Comparison of ENCODE assay signal across 8 cellular contexts in genomic region chr21:45542667-45543370, GRCh38. TPM values are rescaled to one million over a fixed set of nuclear protein-coding genes. Genes with fewer than 3 reads are reported as not detected.
DNase-seq lines count a peak whose midpoint lies in the region; ATAC-seq and TF ChIP-seq lines count a peak whose summit lies in the region.

No MANE protein-coding gene starts in this region.

- no peak for TF ChIP-seq CTCF in sigmoid colon (IDR thresholded peaks at IDR 0.05)

- no peak for TF ChIP-seq EP300 in sigmoid colon (IDR thresholded peaks at IDR 0.05)

- no peaks in the 10 kb centered on the region for H3K27me3 ChIP-seq in sigmoid colon

- DNase-seq in activated CD4-positive, alpha-beta T cell treated with anti-CD3 and anti-CD28 coated beads, Interleukin-2, amount 10 ng/mL, durations not matched to agents 24 days and 14 days = no peak
- DNase-seq in Right ventricle myocardium inferior (ENCODE audit: missing footprints) (peak; percentile 79), sigmoid colon (peak; percentile 74), COR-L47 (lab: John Stamatoyannopoulos, UW) (no peak), RKO (ENCODE audit: low spot score) (no peak), NCI-H226 (no peak)

- peak overlapping the region; percentile 58 for H3K27ac Mint-ChIP-seq in activated CD4-positive, alpha-beta T cell treated with anti-CD3 and anti-CD28 coated beads, Interleukin-2, amount 10 ng/mL, durations not matched to agents 24 days and 14 days

- peak; percentile 7 for ATAC-seq in GM21515 (IDR thresholded peaks at IDR 0.05; ENCODE audit: unreplicated experiment)
- ATAC-seq in Right ventricle myocardium inferior = no peak
- no peak for ATAC-seq in HG03025 (IDR thresholded peaks at IDR 0.05; ENCODE audit: low FRiP score, unreplicated experiment)

- no peaks in the 10 kb centered on the region for H3K36me3 ChIP-seq in sigmoid colon

- no peaks in the 10 kb centered on the region for H3K9me3 ChIP-seq in sigmoid colon

- H3K4me1 ChIP-seq in sigmoid colon = peaks cover 0 to 25% (median 19%) of the 10 kb centered on the region in 4 donors

- H3K27me3 Mint-ChIP-seq in activated CD4-positive, alpha-beta T cell treated with anti-CD3 and anti-CD28 coated beads, Interleukin-2, amount 10 ng/mL, durations not matched to agents 24 days and 14 days = no peaks in the 10 kb centered on the region

- H3K27ac ChIP-seq in sigmoid colon = peak overlapping the region; percentile 3 to 80 (median 74)

- H3K9me3 Mint-ChIP-seq in activated CD4-positive, alpha-beta T cell treated with anti-CD3 and anti-CD28 coated beads, Interleukin-2, amount 10 ng/mL, durations not matched to agents 24 days and 14 days = no peaks in the 10 kb centered on the region

- no peak for TF ChIP-seq POLR2A in sigmoid colon (IDR thresholded peaks at IDR 0.05)

- peak overlapping the region; percentile 61 for H3K4me3 Mint-ChIP-seq in activated CD4-positive, alpha-beta T cell treated with anti-CD3 and anti-CD28 coated beads, Interleukin-2, amount 10 ng/mL, durations not matched to agents 24 days and 14 days

- H3K4me1 Mint-ChIP-seq in activated CD4-positive, alpha-beta T cell treated with anti-CD3 and anti-CD28 coated beads, Interleukin-2, amount 10 ng/mL, durations not matched to agents 24 days and 14 days = peaks cover 13% of the 10 kb centered on the region

- H3K36me3 Mint-ChIP-seq in activated CD4-positive, alpha-beta T cell treated with anti-CD3 and anti-CD28 coated beads, Interleukin-2, amount 10 ng/mL, durations not matched to agents 24 days and 14 days (ENCODE audit: low read depth) = peaks cover 16% of the 10 kb centered on the region

- intact Hi-C loops in activated CD4-positive, alpha-beta T cell treated with anti-CD3 and anti-CD28 coated beads, Interleukin-2, amount 10 ng/mL, durations not matched to agents 24 days and 14 days (cut with micrococcal nuclease) = no loop called here
- intact Hi-C loops in Right ventricle myocardium inferior (cut with DNase I) (no loop called here), sigmoid colon (cut with DNase I) (loop anchor here (5.0 to 10.0 kb wide), 2 partner anchors 248 to 279 kb away; no protein-coding TSS in a partner anchor)

- WGBS in sigmoid colon, 2 donors = 14 to 22% methylated on average over 55 of the region's 55 CpGs

- H3K4me3 ChIP-seq in sigmoid colon = peak overlapping the region; percentile 54 to 89 (median 74)

RNA-seq across cellular contexts. Expression of gene SLC19A1, which starts 0.6 kb away (rescaled TPM):
- total RNA-seq in activated CD4-positive, alpha-beta T cell treated with anti-CD3 and anti-CD28 coated beads, Interleukin-2, amount 10 ng/mL, durations not matched to agents 24 days and 14 days = 100 and 102 TPM in 2 replicates
- 8.2 TPM for total RNA-seq in Right ventricle myocardium inferior
- total RNA-seq in sigmoid colon = 1 to 10 TPM; 2.1 to 6.4 (median 2.5) TPM
- polyA plus RNA-seq in sigmoid colon = 10 to 100 TPM in 1 of 3 donors, 1 to 10 TPM in 2; 1.8 to 10.7 (median 3.2) TPM

Comparison
In these comparisons a context has a peak if more than half of its experiments do, and no peak if none do; other contexts are left out.
1. DNase-seq: peak in Right ventricle myocardium inferior (single experiment) and sigmoid colon (single experiment); none in activated CD4-positive, alpha-beta T cell treated with anti-CD3 and anti-CD28 coated beads, Interleukin-2, amount 10 ng/mL, durations not matched to agents 24 days and 14 days (single experiment), COR-L47 (single experiment), RKO (single experiment) and NCI-H226 (single experiment).
2. RNA of gene SLC19A1, which starts 0.6 kb away (total RNA-seq): 100 to 102 TPM in activated CD4-positive, alpha-beta T cell treated with anti-CD3 and anti-CD28 coated beads, Interleukin-2, amount 10 ng/mL, durations not matched to agents 24 days and 14 days; 8.2 TPM in Right ventricle myocardium inferior (single experiment) and 2.1 to 6.4 TPM in sigmoid colon; every median in the first group is over 10 times any median in the second.